Comparison of ENCODE assay signal across 20 cellular contexts in the genomic region with DNA sequence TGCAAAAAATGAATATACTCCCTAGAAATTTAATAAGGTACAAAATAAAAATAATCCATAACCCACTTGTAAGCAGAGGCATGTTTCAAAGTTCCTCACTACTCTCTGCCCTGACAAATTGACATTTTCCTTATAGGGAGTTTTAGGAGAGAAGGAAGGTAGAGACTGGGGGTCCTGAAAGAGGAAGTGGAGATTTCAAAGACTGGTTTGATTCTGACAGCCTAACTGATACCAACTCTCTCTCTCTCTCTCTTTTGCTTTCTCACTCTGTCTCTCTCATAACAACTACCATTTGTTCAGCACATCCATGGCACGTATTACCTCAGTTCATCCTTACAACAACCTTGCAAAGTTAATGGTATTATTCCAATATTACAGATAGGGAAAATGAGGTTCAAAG. TPM values are rescaled to one million over a fixed set of nuclear protein-coding genes. Genes with fewer than 3 reads are reported as not detected.
"Had no signal": no experiment of that assay in that cellular context is flagged by ENCODE, and none has a peak within 500 bp of the region (broad histone marks: within the 10 kb centered on the region; RNA-seq: fewer than 3 reads in every experiment).

No MANE protein-coding gene starts in this region.

- H3K27me3 ChIP-seq: cardiac muscle cell, left lung, upper lobe of left lung had no signal

- H3K36me3 ChIP-seq: cardiac muscle cell, left lung, suprapubic skin, upper lobe of left lung had no signal

- H3K4me1 ChIP-seq: left lung, upper lobe of left lung had no signal

- H3K4me3 ChIP-seq: cardiac muscle cell, dorsolateral prefrontal cortex, left lung, smooth muscle cell, suprapubic skin, upper lobe of left lung had no signal

- H3K9me3 ChIP-seq: left lung, suprapubic skin, upper lobe of left lung had no signal

- DNase-seq: activated B cell treated with CpG ODN at 0.5 μM for 24 hours; activated CD4-positive, alpha-beta T cell treated with anti-CD3 and anti-CD28 coated beads for 48 hours; activated CD8-positive, alpha-beta T cell treated with anti-CD3 and anti-CD28 coated beads for 36 hours; activated effector memory CD4-positive, alpha-beta T cell treated with Interleukin-2 at 50 U/mL for 16 hours; activated naive CD4-positive, alpha-beta T cell treated with anti-CD3 and anti-CD28 coated beads, Interleukin-2, amount 50 U/mL, for 16 hours; activated T-cell treated with anti-CD3 and anti-CD28 coated beads, Interleukin-2, amount 50 U/mL, for 4 hours; left lung; naive thymus-derived CD8-positive, alpha-beta T cell; stimulated activated naive CD8-positive, alpha-beta T cell treated with anti-CD3 and anti-CD28 coated beads, Interleukin-15, Interleukin-2, amounts not matched to agents 100 U/mL and 50 U/mL, for 24 hours had no signal

- ATAC-seq: activated CD8-positive, alpha-beta T cell treated with anti-CD3 and anti-CD28 coated beads for 36 hours; activated T-cell treated with anti-CD3 and anti-CD28 coated beads, Interleukin-2, amount 50 U/mL, for 4 hours; left lung; naive thymus-derived CD8-positive, alpha-beta T cell; stimulated activated naive CD8-positive, alpha-beta T cell treated with anti-CD3 and anti-CD28 coated beads, Interleukin-15, Interleukin-2, amounts not matched to agents 100 U/mL and 50 U/mL, for 24 hours had no signal

- H3K27ac ChIP-seq: cardiac muscle cell, left lung, suprapubic skin, upper lobe of left lung had no signal

RNA-seq across cellular contexts. Expression of gene KIAA2012, which starts 20.8 kb away (rescaled TPM):
- total RNA-seq: activated B cell treated with CpG ODN at 0.5 μM for 24 hours; activated CD8-positive, alpha-beta T cell treated with anti-CD3 and anti-CD28 coated beads for 36 hours; activated T-cell treated with anti-CD3 and anti-CD28 coated beads, Interleukin-2, amount 50 U/mL, for 4 hours; cardiac muscle cell; epithelial cell of proximal tubule; glomerular endothelial cell; mononuclear cell; naive thymus-derived CD8-positive, alpha-beta T cell; progenitor cell of endocrine pancreas; right cardiac atrium; smooth muscle cell; T-helper 2 cell treated with Interferon-gamma antibody and Interleukin-4, amounts not matched to agents 100 ng/mL and 5 ng/mL, for 36 hours had no signal
